In genomic region chr16:89639385-89639784, GRCh38 we compare ENCODE assay signal across 35 cellular contexts. TPM values are rescaled to one million over a fixed set of nuclear protein-coding genes. Genes with fewer than 3 reads are reported as not detected.
"Had no signal": no experiment of that assay in that cellular context is flagged by ENCODE, and none has a peak within 500 bp of the region (broad histone marks: within the 10 kb centered on the region; RNA-seq: fewer than 3 reads in every experiment).

No MANE protein-coding gene starts in this region.

- H3K27me3 Mint-ChIP-seq: activated CD4-positive, alpha-beta memory T cell treated with anti-CD3 and anti-CD28 coated beads, Interleukin-2, amount 10 ng/mL, durations not matched to agents 7 days and 5 days; activated CD4-positive, alpha-beta T cell treated with anti-CD3 and anti-CD28 coated beads for 36 hours; activated naive CD8-positive, alpha-beta T cell treated with anti-CD3 and anti-CD28 coated beads, Interleukin-2, amount 10 ng/mL, durations not matched to agents 7 days and 5 days; central memory CD8-positive, alpha-beta T cell; T-helper 17 cell had no signal

- H3K27ac Mint-ChIP-seq: activated CD4-positive, alpha-beta memory T cell treated with anti-CD3 and anti-CD28 coated beads, Interleukin-2, amount 10 ng/mL, durations not matched to agents 7 days and 5 days; activated CD4-positive, alpha-beta T cell treated with anti-CD3 and anti-CD28 coated beads for 36 hours; activated CD4-positive, alpha-beta T cell treated with anti-CD3 and anti-CD28 coated beads, Interleukin-2, amount 10 ng/mL, durations not matched to agents 24 days and 14 days; activated naive CD4-positive, alpha-beta T cell treated with anti-CD3 and anti-CD28 coated beads, Interleukin-2, amount 10 ng/mL, durations not matched to agents 7 days and 5 days; activated naive CD4-positive, alpha-beta T cell treated with anti-CD3 and anti-CD28 coated beads, Interleukin-2, amount 50 U/mL, for 72 hours; activated naive CD8-positive, alpha-beta T cell treated with anti-CD3 and anti-CD28 coated beads, Interleukin-2, amount 10 ng/mL, durations not matched to agents 7 days and 5 days; activated T-helper 1 cell treated with anti-CD3 and anti-CD28 coated beads, Interleukin-12 subunit alpha, Interleukin-12 subunit beta, Interleukin-2, Interleukin-4 antibody, amounts not matched to agents 30 ng/mL and 10 ng/mL and 1 ng/mL, durations not matched to agents 14 hours and 24 hours and 36 hours; dendritic cell treated with granulocyte-macrophage colony-stimulating factor and Interleukin-4, amounts not matched to agents 40 ng/mL and 50 ng/mL, for 4 days; endodermal cell; T-helper 17 cell; T-helper 2 cell treated with Interferon-gamma antibody and Interleukin-4, amounts not matched to agents 5 μg/mL and 100 μg/mL, for 36 hours had no signal

- H3K27me3 ChIP-seq: brain microvascular endothelial cell, gastrocnemius medialis, heart left ventricle had no signal

- H3K9me3 ChIP-seq: esophagus muscularis mucosa, gastrocnemius medialis, heart left ventricle had no signal

- H3K4me1 ChIP-seq: foreskin keratinocyte had no signal

- H3K36me3 Mint-ChIP-seq: activated naive CD4-positive, alpha-beta T cell treated with anti-CD3 and anti-CD28 coated beads, Interleukin-2, amount 10 ng/mL, durations not matched to agents 7 days and 5 days; activated naive CD4-positive, alpha-beta T cell treated with anti-CD3 and anti-CD28 coated beads, Interleukin-2, amount 50 U/mL, for 72 hours; activated naive CD8-positive, alpha-beta T cell treated with anti-CD3 and anti-CD28 coated beads, Interleukin-2, amount 10 ng/mL, durations not matched to agents 7 days and 5 days had no signal

- ATAC-seq: activated CD4-positive, alpha-beta T cell treated with anti-CD3 and anti-CD28 coated beads for 36 hours; activated naive CD4-positive, alpha-beta T cell treated with anti-CD3 and anti-CD28 coated beads, Interleukin-2, amount 50 U/mL, for 72 hours; activated T-cell treated with anti-CD3 and anti-CD28 coated beads, Interleukin-2, amount 50 U/mL, for 4 hours; foreskin keratinocyte; gastrocnemius medialis; heart left ventricle; T-helper 17 cell had no signal

- H3K4me3 Mint-ChIP-seq: activated CD4-positive, alpha-beta memory T cell treated with anti-CD3 and anti-CD28 coated beads, Interleukin-2, amount 10 ng/mL, durations not matched to agents 7 days and 5 days; activated CD4-positive, alpha-beta T cell treated with anti-CD3 and anti-CD28 coated beads for 36 hours; activated CD4-positive, alpha-beta T cell treated with anti-CD3 and anti-CD28 coated beads, Interleukin-2, amount 10 ng/mL, durations not matched to agents 24 days and 14 days; activated naive CD4-positive, alpha-beta T cell treated with anti-CD3 and anti-CD28 coated beads, Interleukin-2, amount 10 ng/mL, durations not matched to agents 7 days and 5 days; activated naive CD8-positive, alpha-beta T cell treated with anti-CD3 and anti-CD28 coated beads, Interleukin-2, amount 10 ng/mL, durations not matched to agents 7 days and 5 days; activated T-cell treated with anti-CD3 and anti-CD28 coated beads, Interleukin-2, amount 50 U/mL, for 4 hours; activated T-helper 1 cell treated with anti-CD3 and anti-CD28 coated beads, Interleukin-12 subunit alpha, Interleukin-12 subunit beta, Interleukin-2, Interleukin-4 antibody, amounts not matched to agents 30 ng/mL and 10 ng/mL and 1 ng/mL, durations not matched to agents 14 hours and 24 hours and 36 hours; central memory CD8-positive, alpha-beta T cell; dendritic cell treated with granulocyte-macrophage colony-stimulating factor and Interleukin-4, amounts not matched to agents 40 ng/mL and 50 ng/mL, for 4 days; endodermal cell; T-helper 17 cell; T-helper 2 cell treated with Interferon-gamma antibody and Interleukin-4, amounts not matched to agents 5 μg/mL and 100 μg/mL, for 36 hours had no signal

- H3K9me3 Mint-ChIP-seq: activated CD4-positive, alpha-beta memory T cell treated with anti-CD3 and anti-CD28 coated beads, Interleukin-2, amount 10 ng/mL, durations not matched to agents 7 days and 5 days; activated CD4-positive, alpha-beta T cell treated with anti-CD3 and anti-CD28 coated beads, Interleukin-2, amount 10 ng/mL, durations not matched to agents 24 days and 14 days; activated naive CD4-positive, alpha-beta T cell treated with anti-CD3 and anti-CD28 coated beads, Interleukin-2, amount 10 ng/mL, durations not matched to agents 7 days and 5 days; activated naive CD4-positive, alpha-beta T cell treated with anti-CD3 and anti-CD28 coated beads, Interleukin-2, amount 50 U/mL, for 72 hours; activated naive CD8-positive, alpha-beta T cell treated with anti-CD3 and anti-CD28 coated beads, Interleukin-2, amount 10 ng/mL, durations not matched to agents 7 days and 5 days; activated T-cell treated with anti-CD3 and anti-CD28 coated beads, Interleukin-2, amount 50 U/mL, for 4 hours; activated T-helper 1 cell treated with anti-CD3 and anti-CD28 coated beads, Interleukin-12 subunit alpha, Interleukin-12 subunit beta, Interleukin-2, Interleukin-4 antibody, amounts not matched to agents 30 ng/mL and 10 ng/mL and 1 ng/mL, durations not matched to agents 14 hours and 24 hours and 36 hours; central memory CD8-positive, alpha-beta T cell; endodermal cell; T-helper 2 cell treated with Interferon-gamma antibody and Interleukin-4, amounts not matched to agents 5 μg/mL and 100 μg/mL, for 36 hours had no signal

- DNase-seq: activated CD4-positive, alpha-beta memory T cell treated with anti-CD3 and anti-CD28 coated beads, Interleukin-2, amount 10 ng/mL, durations not matched to agents 7 days and 5 days; activated CD4-positive, alpha-beta T cell treated with anti-CD3 and anti-CD28 coated beads for 36 hours; activated CD4-positive, alpha-beta T cell treated with anti-CD3 and anti-CD28 coated beads, Interleukin-2, amount 10 ng/mL, durations not matched to agents 24 days and 14 days; activated CD4-positive, alpha-beta T cell treated with anti-CD3 and anti-CD28 coated beads, Interleukin-2, amount 50 U/mL, for 4 hours; activated CD4-positive, CD25-positive, alpha-beta regulatory T cell; activated CD4-positive, CD25-positive, alpha-beta regulatory T cell treated with anti-CD3 and anti-CD28 coated beads, Interleukin-2, amount 50 U/mL, for 72 hours; activated CD8-positive, alpha-beta memory T cell treated with anti-CD3 and anti-CD28 coated beads, Interleukin-2, amount 50 U/mL, for 48 hours; activated gamma-delta T cell; activated naive CD4-positive, alpha-beta T cell; activated naive CD4-positive, alpha-beta T cell treated with anti-CD3 and anti-CD28 coated beads, Interleukin-2, amount 10 ng/mL, durations not matched to agents 7 days and 5 days; activated naive CD8-positive, alpha-beta T cell treated with anti-CD3 and anti-CD28 coated beads, Interleukin-2, amount 10 ng/mL, durations not matched to agents 7 days and 5 days; activated T-cell treated with anti-CD3 and anti-CD28 coated beads for 4 hours; activated T-cell treated with anti-CD3 and anti-CD28 coated beads, Interleukin-2, amount 50 U/mL, for 4 hours; anterior cingulate cortex; brain microvascular endothelial cell; dorsolateral prefrontal cortex; effector memory CD4-positive, alpha-beta T cell; endodermal cell; erythroblast; foreskin keratinocyte; gastrocnemius medialis; glutamatergic neuron; heart left ventricle; SW 1271; T-helper 1 cell; T-helper 17 cell; T1000 had no signal

- H3K4me3 ChIP-seq: coronary artery, dorsolateral prefrontal cortex, esophagus muscularis mucosa, gastrocnemius medialis, heart left ventricle had no signal

- H3K27ac ChIP-seq: brain microvascular endothelial cell, coronary artery, esophagus muscularis mucosa, foreskin keratinocyte, gastrocnemius medialis, heart left ventricle had no signal

RNA-seq across cellular contexts. Expression of gene DPEP1, which starts 25.9 kb away (rescaled TPM):
- total RNA-seq: activated CD4-positive, alpha-beta memory T cell treated with anti-CD3 and anti-CD28 coated beads, Interleukin-2, amount 10 ng/mL, durations not matched to agents 7 days and 5 days; activated CD4-positive, alpha-beta T cell treated with anti-CD3 and anti-CD28 coated beads for 36 hours; activated CD4-positive, alpha-beta T cell treated with anti-CD3 and anti-CD28 coated beads, Interleukin-2, amount 10 ng/mL, durations not matched to agents 24 days and 14 days; activated naive CD4-positive, alpha-beta T cell treated with anti-CD3 and anti-CD28 coated beads, Interleukin-2, amount 50 U/mL, for 72 hours; activated naive CD8-positive, alpha-beta T cell treated with anti-CD3 and anti-CD28 coated beads, Interleukin-2, amount 10 ng/mL, durations not matched to agents 7 days and 5 days; activated T-cell treated with anti-CD3 and anti-CD28 coated beads, Interleukin-2, amount 50 U/mL, for 4 hours; activated T-helper 1 cell treated with anti-CD3 and anti-CD28 coated beads, Interleukin-12 subunit alpha, Interleukin-12 subunit beta, Interleukin-2, Interleukin-4 antibody, amounts not matched to agents 30 ng/mL and 10 ng/mL and 1 ng/mL, durations not matched to agents 14 hours and 24 hours and 36 hours; cardiac septum; foreskin keratinocyte; gastrocnemius medialis; heart left ventricle; T-helper 17 cell had no signal
